Comparison of ENCODE assay signal across 16 cellular contexts in the genomic region with DNA sequence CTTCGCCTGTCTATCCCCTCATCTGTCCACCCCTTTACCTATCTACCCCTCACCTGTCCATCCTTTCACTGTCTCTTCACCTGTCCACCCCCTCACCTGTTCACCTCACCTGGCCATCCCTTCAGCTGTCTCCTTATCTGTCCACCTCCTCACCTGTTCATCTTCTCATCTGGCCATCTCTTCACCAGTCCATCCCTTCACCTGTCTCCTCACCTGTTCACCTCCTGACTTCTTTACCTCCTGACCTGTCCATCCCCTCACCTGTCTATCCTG. TPM values are rescaled to one million over a fixed set of nuclear protein-coding genes. Genes with fewer than 3 reads are reported as not detected.
DNase-seq lines count a peak whose midpoint lies in the region; ATAC-seq and TF ChIP-seq lines count a peak whose summit lies in the region.
"Had no signal": no experiment of that assay in that cellular context is flagged by ENCODE, and none has a peak within 500 bp of the region (broad histone marks: within the 10 kb centered on the region; RNA-seq: fewer than 3 reads in every experiment).

No MANE protein-coding gene starts in this region.

- no peaks in the 10 kb centered on the region for H3K27me3 Mint-ChIP-seq in stimulated activated naive CD8-positive, alpha-beta T cell treated with anti-CD3 and anti-CD28 coated beads, Interleukin-15, Interleukin-2, amounts not matched to agents 100 ng/mL and 50 ng/mL, for 24 hours
- H3K27me3 Mint-ChIP-seq in glutamatergic neuron (ENCODE audit: unreplicated experiment) = peaks cover 15% of the 10 kb centered on the region

- DNase-seq in DMS53 (lab: John Stamatoyannopoulos, UW) = peak; percentile 35
- DNase-seq in DMS53 treated with DMSO at 0.1 percent for 48 hours (lab: John Stamatoyannopoulos, UW; ENCODE audit: unreplicated experiment) = no peak
- DNase-seq in stimulated activated naive CD8-positive, alpha-beta T cell treated with anti-CD3 and anti-CD28 coated beads, Interleukin-15, Interleukin-2, amounts not matched to agents 100 U/mL and 50 U/mL, for 24 hours = no peak
- no peak for DNase-seq in glutamatergic neuron
- no peak for DNase-seq in NCI-H69 (lab: John Stamatoyannopoulos, UW)
- no peak for DNase-seq in NCI-H128 (lab: John Stamatoyannopoulos, UW; ENCODE audit: unreplicated experiment)
- DNase-seq: AML-193, DMS79 treated with DMSO at 0.1 percent for 48 hours, KG1, NCI-H1105 treated with DMSO at 0.1 percent for 48 hours, NCI-H1694 treated with DMSO at 0.1 percent for 48 hours, NCI-H82, RPMI8226, SHP77 treated with DMSO at 0.1 percent for 48 hours had no signal

- H3K4me1 Mint-ChIP-seq in stimulated activated naive CD8-positive, alpha-beta T cell treated with anti-CD3 and anti-CD28 coated beads, Interleukin-15, Interleukin-2, amounts not matched to agents 100 ng/mL and 50 ng/mL, for 24 hours (ENCODE audit: low read depth) = no peaks in the 10 kb centered on the region
- no peaks in the 10 kb centered on the region for H3K4me1 Mint-ChIP-seq in glutamatergic neuron (ENCODE audit: low read depth, unreplicated experiment)

- H3K27ac Mint-ChIP-seq in stimulated activated naive CD8-positive, alpha-beta T cell treated with anti-CD3 and anti-CD28 coated beads, Interleukin-15, Interleukin-2, amounts not matched to agents 100 ng/mL and 50 ng/mL, for 24 hours = peak overlapping the region; percentile 65
- H3K27ac Mint-ChIP-seq in glutamatergic neuron (ENCODE audit: unreplicated experiment) = peak overlapping the region; percentile 50

- ATAC-seq in stimulated activated naive CD8-positive, alpha-beta T cell treated with anti-CD3 and anti-CD28 coated beads, Interleukin-15, Interleukin-2, amounts not matched to agents 100 U/mL and 50 U/mL, for 24 hours = no peak
- ATAC-seq in HG02970 (IDR thresholded peaks at IDR 0.05; ENCODE audit: low FRiP score, unreplicated experiment) = no peak

- H3K36me3 Mint-ChIP-seq in stimulated activated naive CD8-positive, alpha-beta T cell treated with anti-CD3 and anti-CD28 coated beads, Interleukin-15, Interleukin-2, amounts not matched to agents 100 ng/mL and 50 ng/mL, for 24 hours (ENCODE audit: low read depth) = peaks cover 4% of the 10 kb centered on the region
- peaks cover 14% of the 10 kb centered on the region for H3K36me3 Mint-ChIP-seq in glutamatergic neuron (ENCODE audit: unreplicated experiment)

- no peak for TF ChIP-seq CTCF in glutamatergic neuron (IDR thresholded peaks at IDR 0.05; ENCODE audit: partially characterized antibody, unreplicated experiment)

- peaks cover 5% of the 10 kb centered on the region for H3K9me3 Mint-ChIP-seq in stimulated activated naive CD8-positive, alpha-beta T cell treated with anti-CD3 and anti-CD28 coated beads, Interleukin-15, Interleukin-2, amounts not matched to agents 100 ng/mL and 50 ng/mL, for 24 hours
- peaks cover 16% of the 10 kb centered on the region for H3K9me3 Mint-ChIP-seq in glutamatergic neuron (ENCODE audit: unreplicated experiment)

- H3K4me3 Mint-ChIP-seq in stimulated activated naive CD8-positive, alpha-beta T cell treated with anti-CD3 and anti-CD28 coated beads, Interleukin-15, Interleukin-2, amounts not matched to agents 100 ng/mL and 50 ng/mL, for 24 hours = no peak overlapping the region
- H3K4me3 Mint-ChIP-seq in glutamatergic neuron (ENCODE audit: unreplicated experiment) = no peak overlapping the region

RNA-seq across cellular contexts. Expression of a gene that starts 13.2 kb away (rescaled TPM):
- total RNA-seq in glutamatergic neuron (ENCODE audit: unreplicated experiment) = 23.0 TPM

RNA-seq across cellular contexts. Expression of a gene that starts 28.8 kb away (rescaled TPM):
- total RNA-seq in glutamatergic neuron (ENCODE audit: unreplicated experiment) = not detected

RNA-seq across cellular contexts. Expression of a gene that starts 51.7 kb away (rescaled TPM):
- 260 TPM for total RNA-seq in glutamatergic neuron (ENCODE audit: unreplicated experiment)

RNA-seq across cellular contexts. Expression of a gene that starts 55.0 kb away (rescaled TPM):
- total RNA-seq in glutamatergic neuron (ENCODE audit: unreplicated experiment) = 3.8 TPM
